In genomic region chr14:91352101-91352500, GRCh38 we compare ENCODE assay signal across 10 cellular contexts.
DNase-seq lines count a peak whose midpoint lies in the region; ATAC-seq and TF ChIP-seq lines count a peak whose summit lies in the region.
"Had no signal": no experiment of that assay in that cellular context is flagged by ENCODE, and none has a peak within 500 bp of the region (broad histone marks: within the 10 kb centered on the region; RNA-seq: fewer than 3 reads in every experiment).

No MANE protein-coding gene starts in this region.

- no peak for DNase-seq in H9
- DNase-seq in RWPE2 (ENCODE audit: low spot score): peak; percentile 58
- DNase-seq in glomerular visceral epithelial cell (ENCODE audit: extremely low spot score): peak; percentile 33
- peak; percentile 57 for DNase-seq in renal cortical epithelial cell (ENCODE audit: low read depth)
- DNase-seq in dorsolateral prefrontal cortex: no peak
- no peak for DNase-seq in NCI-H524 (lab: John Stamatoyannopoulos, UW)
- DNase-seq in activated CD8-positive, alpha-beta memory T cell treated with anti-CD3 and anti-CD28 coated beads, Interleukin-2, amount 50 U/mL, for 4 hours: no peak
- DNase-seq: NCI-H1105 had no signal

- H3K4me3 ChIP-seq in RWPE2 (ENCODE audit: severe bottlenecking) (no peak overlapping the region), dorsolateral prefrontal cortex (peak overlapping the region in 3 of 59 donors; percentile 7 to 22 (median 16))

- H3T11ph ChIP-seq in H9 (ENCODE audit: low read length): no peak overlapping the region

- no peak overlapping the region for H2BK5ac ChIP-seq in H9 (ENCODE audit: insufficient read length, low read length)

- no peak overlapping the region for H2BK20ac ChIP-seq in H9 (ENCODE audit: low read depth, low read length, poor library complexity, severe bottlenecking)

- H2BK120ac ChIP-seq in H9 (ENCODE audit: low read depth, low read length, poor library complexity, severe bottlenecking): no peak overlapping the region

- H3K27ac Mint-ChIP-seq in H9: peak overlapping the region in 2 of 3 experiments; percentile 62 to 88; a peak in 4 of 7 replicates

- H4K5ac ChIP-seq in H9 (ENCODE audit: insufficient read length, low read depth, low read length): no peak overlapping the region

- H3K27me3 ChIP-seq in H9 (ENCODE audit: insufficient read depth, low read length) (no peaks in the 10 kb centered on the region), RWPE2 (ENCODE audit: insufficient read depth, poor library complexity, severe bottlenecking) (no peaks in the 10 kb centered on the region), dorsolateral prefrontal cortex (peaks cover 0 to 4% (median 0%) of the 10 kb centered on the region in 45 donors)
- H3K27me3 ChIP-seq: ascending aorta had no signal

- no peaks in the 10 kb centered on the region for H4K20me1 ChIP-seq in H9 (ENCODE audit: control insufficient read depth, insufficient read depth, insufficient read length)

- WGBS in H9 (ENCODE audit: extremely low coverage, insufficient read length, low lambda C conversion rate): no CpG with 5 or more reads among the region's 18 CpGs

- no peaks in the 10 kb centered on the region for H3K9me3 Mint-ChIP-seq in H9

- H2BK12ac ChIP-seq in H9 (ENCODE audit: insufficient read length, low read depth, low read length): no peak overlapping the region

- no peak for TF ChIP-seq CTCF in H9 (conservative IDR thresholded peaks at IDR 0.05)
- TF ChIP-seq CTCF in RWPE2 (IDR thresholded peaks at IDR 0.05; ENCODE audit: poor library complexity, severe bottlenecking): no peak
- TF ChIP-seq CTCF in dorsolateral prefrontal cortex (IDR thresholded peaks at IDR 0.05 in 54 of 56, conservative IDR thresholded peaks at IDR 0.05 in 2 of 56; ENCODE audit: low read depth in 1 of 56, partially characterized antibody in 56 of 56): no peak

- H4K91ac ChIP-seq in H9 (ENCODE audit: insufficient read length, low read depth, low read length): no peak overlapping the region

- H3K56ac ChIP-seq in H9 (ENCODE audit: insufficient read length, low read depth, low read length): no peak overlapping the region

- ATAC-seq in RWPE2 (ENCODE audit: low read depth) (no peak), HG03432 (IDR thresholded peaks at IDR 0.05; ENCODE audit: unreplicated experiment) (no peak)

- no peaks in the 10 kb centered on the region for H3K9me3 ChIP-seq in H9 (ENCODE audit: control insufficient read depth, low read depth, low read length)
- H3K9me3 ChIP-seq in RWPE2 (ENCODE audit: severe bottlenecking): no peaks in the 10 kb centered on the region
- H3K9me3 ChIP-seq: ascending aorta had no signal

- no peak overlapping the region for H3K18ac ChIP-seq in H9 (ENCODE audit: insufficient read length, low read depth, low read length)

- H3K27me3 Mint-ChIP-seq in H9 (ENCODE audit: low read depth): no peaks in the 10 kb centered on the region

- no peak overlapping the region for H2AFZ ChIP-seq in H9 (ENCODE audit: low read length)

- no peak overlapping the region for H3K4me2 ChIP-seq in H9 (ENCODE audit: insufficient read depth, insufficient read length, low read length)

- H2AK5ac ChIP-seq in H9 (ENCODE audit: insufficient read length, low read length): no peak overlapping the region

- H3K4ac ChIP-seq in H9 (ENCODE audit: low read depth, low read length): no peak overlapping the region

- no peaks in the 10 kb centered on the region; a peak in 3 of 7 replicates for H3K36me3 Mint-ChIP-seq in H9 (ENCODE audit: insufficient read depth in 1 of 3, low read depth in 3 of 3)

- H3K4me1 Mint-ChIP-seq in H9: peaks cover 57 to 60% of the 10 kb centered on the region in 2 experiments

- H3K23me2 ChIP-seq in H9 (ENCODE audit: insufficient read length, low read depth, low read length, poor library complexity, severe bottlenecking): no peaks in the 10 kb centered on the region

- peaks cover 4% of the 10 kb centered on the region for H3K79me1 ChIP-seq in H9 (ENCODE audit: insufficient read depth, low read depth, low read length, poor library complexity, severe bottlenecking)

- no peak overlapping the region for H3K9ac ChIP-seq in H9 (ENCODE audit: extremely low read depth, insufficient read length, low read length)

- H3K79me2 ChIP-seq in H9 (ENCODE audit: insufficient read depth, low read length): peaks cover 4% of the 10 kb centered on the region; the same call in 1 of the 2 replicates

- no peaks in the 10 kb centered on the region for H3K36me3 ChIP-seq in RWPE2 (ENCODE audit: low read depth)
- H3K36me3 ChIP-seq: ascending aorta had no signal

- H3K4me3 Mint-ChIP-seq in H9: no peak overlapping the region

- H3K4me1 ChIP-seq in H9 (ENCODE audit: insufficient read depth, low read length): peaks cover 2% of the 10 kb centered on the region; the same call in 1 of the 2 replicates
- peaks cover 7% of the 10 kb centered on the region for H3K4me1 ChIP-seq in RWPE2 (ENCODE audit: insufficient read depth, poor library complexity, severe bottlenecking)
- H3K4me1 ChIP-seq: ascending aorta had no signal

- H4K8ac ChIP-seq in H9 (replicated peaks; ENCODE audit: insufficient read length, low read depth, low read length): no peak overlapping the region

- H3K14ac ChIP-seq in H9 (ENCODE audit: insufficient read depth, low read length): peak overlapping the region; percentile 63; the same call in 1 of the 2 replicates

- H2BK15ac ChIP-seq in H9 (ENCODE audit: low read depth, low read length): no peak overlapping the region

- no peak overlapping the region for H3K27ac ChIP-seq in H9 (ENCODE audit: insufficient read length, low read depth, low read length)
- no peak overlapping the region for H3K27ac ChIP-seq in RWPE2 (ENCODE audit: poor library complexity, severe bottlenecking)
- H3K27ac ChIP-seq in dorsolateral prefrontal cortex: no peak overlapping the region
- H3K27ac ChIP-seq: ascending aorta had no signal

- intact Hi-C loops in dorsolateral prefrontal cortex (cut with DNase I): no loop called here

- no peak overlapping the region for H3K23ac ChIP-seq in H9 (ENCODE audit: insufficient read length, low read depth, low read length)

Comparison
In these comparisons a context has a peak if more than half of its experiments do, and no peak if none do; other contexts are left out.
1. DNase-seq: peak in RWPE2 (single experiment), glomerular visceral epithelial cell (single experiment) and renal cortical epithelial cell (single experiment); none in H9 (single experiment), dorsolateral prefrontal cortex (0 of 10), NCI-H524 (0 of 2) and activated CD8-positive, alpha-beta memory T cell treated with anti-CD3 and anti-CD28 coated beads, Interleukin-2, amount 50 U/mL, for 4 hours (single experiment).